Comparison of ENCODE assay signal across 14 cellular contexts in genomic region chr17:39090400-39090799, GRCh38.
DNase-seq lines count a peak whose midpoint lies in the region; ATAC-seq, FAIRE-seq and TF ChIP-seq lines count a peak whose summit lies in the region.
"Had no signal": no experiment of that assay in that cellular context is flagged by ENCODE, and none has a peak within 500 bp of the region (broad histone marks: within the 10 kb centered on the region; RNA-seq: fewer than 3 reads in every experiment).

No MANE protein-coding gene starts in this region.

- no peaks in the 10 kb centered on the region for H3K27me3 Mint-ChIP-seq in activated naive CD8-positive, alpha-beta T cell
- H3K27me3 Mint-ChIP-seq in activated naive CD8-positive, alpha-beta T cell treated with anti-CD3 and anti-CD28 coated beads, Interleukin-2, amount 50 U/mL, for 24 hours: no peaks in the 10 kb centered on the region
- H3K27me3 Mint-ChIP-seq in CD8-positive, alpha-beta T cell (ENCODE audit: low read depth): no peaks in the 10 kb centered on the region

- no peak for ATAC-seq in activated naive CD8-positive, alpha-beta T cell treated with anti-CD3 and anti-CD28 coated beads, Interleukin-2, amount 50 U/mL, for 24 hours
- ATAC-seq in CD8-positive, alpha-beta T cell: no peak
- no peak for ATAC-seq in K562
- ATAC-seq in stimulated activated effector memory CD8-positive, alpha-beta T cell treated with anti-CD3 and anti-CD28 coated beads, Interleukin-12 subunit alpha, Interleukin-12 subunit beta, amount 100 ng/mL, for 72 hours: no peak
- ATAC-seq: Panc1, Right ventricle myocardium inferior had no signal

- H3K4me1 Mint-ChIP-seq in activated naive CD8-positive, alpha-beta T cell (ENCODE audit: low read depth): peaks cover 53% of the 10 kb centered on the region
- peaks cover 45% of the 10 kb centered on the region for H3K4me1 Mint-ChIP-seq in activated naive CD8-positive, alpha-beta T cell treated with anti-CD3 and anti-CD28 coated beads, Interleukin-2, amount 50 U/mL, for 24 hours
- peaks cover 57% of the 10 kb centered on the region for H3K4me1 Mint-ChIP-seq in CD8-positive, alpha-beta T cell (ENCODE audit: low read depth)
- H3K4me1 Mint-ChIP-seq in stimulated activated effector memory CD8-positive, alpha-beta T cell treated with anti-CD3 and anti-CD28 coated beads, Interleukin-12 subunit alpha, Interleukin-12 subunit beta, amount 100 ng/mL, for 72 hours: peaks cover 44% of the 10 kb centered on the region

- H3K9me1 ChIP-seq in K562 (ENCODE audit: control insufficient read depth, insufficient read depth, low read length): no peaks in the 10 kb centered on the region

- no peak for FAIRE-seq in K562 (lab: Jason Lieb, UNC)
- FAIRE-seq: H54 had no signal

- peak overlapping the region; percentile 87 for H3K27ac Mint-ChIP-seq in activated naive CD8-positive, alpha-beta T cell
- H3K27ac Mint-ChIP-seq in activated naive CD8-positive, alpha-beta T cell treated with anti-CD3 and anti-CD28 coated beads, Interleukin-2, amount 50 U/mL, for 24 hours: no peak overlapping the region
- peak overlapping the region; percentile 95 for H3K27ac Mint-ChIP-seq in CD8-positive, alpha-beta T cell
- H3K27ac Mint-ChIP-seq in stimulated activated effector memory CD8-positive, alpha-beta T cell treated with anti-CD3 and anti-CD28 coated beads, Interleukin-12 subunit alpha, Interleukin-12 subunit beta, amount 100 ng/mL, for 72 hours: peak overlapping the region; percentile 86

- H2AFZ ChIP-seq in K562 (ENCODE audit: low read depth, low read length): no peak overlapping the region

- no peak for TF ChIP-seq POLR2A in K562 (conservative IDR thresholded peaks at IDR 0.05)

- H3K4me3 ChIP-seq in CD8-positive, alpha-beta T cell (ENCODE audit: low read depth, low read length): no peak overlapping the region
- H3K4me3 ChIP-seq in K562: no peak overlapping the region

- WGBS in K562 (ENCODE audit: insufficient coverage, low coverage, missing lambda C conversion rate): 3% methylated on average over 8 of the region's 9 CpGs

- no peak for DNase-seq in activated naive CD8-positive, alpha-beta T cell treated with anti-CD3 and anti-CD28 coated beads, Interleukin-2, amount 50 U/mL, for 24 hours
- no peak for DNase-seq in CD8-positive, alpha-beta T cell
- DNase-seq in K562 (ENCODE audit: extremely low read depth in 1 of 4, low spot score in 3 of 4): no peak
- no peak for DNase-seq in stimulated activated effector memory CD8-positive, alpha-beta T cell treated with anti-CD3 and anti-CD28 coated beads, Interleukin-12 subunit alpha, Interleukin-12 subunit beta, amount 100 ng/mL, for 72 hours (ENCODE audit: low spot score in 2 of 2)
- DNase-seq in GDM1 (lab: John Stamatoyannopoulos, UW): no peak
- no peak for DNase-seq in NOMO-1 (lab: John Stamatoyannopoulos, UW; ENCODE audit: unreplicated experiment in 2 of 2)
- DNase-seq: DMS 273 treated with DMSO at 0.1 percent for 48 hours, NCI-H1105 treated with DMSO at 0.1 percent for 48 hours, NCI-H187, NCI-H748 treated with DMSO at 0.1 percent for 48 hours had no signal

- TF ChIP-seq CTCF in CD8-positive, alpha-beta T cell (IDR thresholded peaks at IDR 0.05): no peak
- no peak for TF ChIP-seq CTCF in K562 (IDR thresholded peaks at IDR 0.05 in 2 of 3, conservative IDR thresholded peaks at IDR 0.05 in 1 of 3; ENCODE audit: insufficient read depth in 2 of 3, low read depth in 1 of 3, low read length in 3 of 3)

- H3K4me3 Mint-ChIP-seq in activated naive CD8-positive, alpha-beta T cell: no peak overlapping the region
- no peak overlapping the region for H3K4me3 Mint-ChIP-seq in activated naive CD8-positive, alpha-beta T cell treated with anti-CD3 and anti-CD28 coated beads, Interleukin-2, amount 50 U/mL, for 24 hours
- peak overlapping the region; percentile 69 for H3K4me3 Mint-ChIP-seq in CD8-positive, alpha-beta T cell
- no peak overlapping the region for H3K4me3 Mint-ChIP-seq in stimulated activated effector memory CD8-positive, alpha-beta T cell treated with anti-CD3 and anti-CD28 coated beads, Interleukin-12 subunit alpha, Interleukin-12 subunit beta, amount 100 ng/mL, for 72 hours

- no peak overlapping the region for H3K4me2 ChIP-seq in K562 (ENCODE audit: insufficient read depth, low read length)

- no peak for TF ChIP-seq EP300 in K562 (IDR thresholded peaks at IDR 0.05; ENCODE audit: low read length)

- no peaks in the 10 kb centered on the region for H3K36me3 Mint-ChIP-seq in activated naive CD8-positive, alpha-beta T cell
- no peaks in the 10 kb centered on the region for H3K36me3 Mint-ChIP-seq in activated naive CD8-positive, alpha-beta T cell treated with anti-CD3 and anti-CD28 coated beads, Interleukin-2, amount 50 U/mL, for 24 hours (ENCODE audit: low read depth)
- peaks cover 3% of the 10 kb centered on the region for H3K36me3 Mint-ChIP-seq in CD8-positive, alpha-beta T cell
- H3K36me3 Mint-ChIP-seq in stimulated activated effector memory CD8-positive, alpha-beta T cell treated with anti-CD3 and anti-CD28 coated beads, Interleukin-12 subunit alpha, Interleukin-12 subunit beta, amount 100 ng/mL, for 72 hours: peaks cover 8% of the 10 kb centered on the region

- no peaks in the 10 kb centered on the region for H3K9me3 Mint-ChIP-seq in activated naive CD8-positive, alpha-beta T cell (ENCODE audit: low read depth)
- H3K9me3 Mint-ChIP-seq in activated naive CD8-positive, alpha-beta T cell treated with anti-CD3 and anti-CD28 coated beads, Interleukin-2, amount 50 U/mL, for 24 hours: no peaks in the 10 kb centered on the region
- no peaks in the 10 kb centered on the region for H3K9me3 Mint-ChIP-seq in CD8-positive, alpha-beta T cell
- no peaks in the 10 kb centered on the region for H3K9me3 Mint-ChIP-seq in stimulated activated effector memory CD8-positive, alpha-beta T cell treated with anti-CD3 and anti-CD28 coated beads, Interleukin-12 subunit alpha, Interleukin-12 subunit beta, amount 100 ng/mL, for 72 hours

- H3K4me1 ChIP-seq in CD8-positive, alpha-beta T cell (ENCODE audit: insufficient read depth, low read length): peaks cover 61% of the 10 kb centered on the region
- H3K4me1 ChIP-seq in K562 (replicated peaks in 1 of 2; ENCODE audit: control insufficient read depth in 2 of 2, insufficient read depth in 2 of 2, low read length in 2 of 2): no peaks in the 10 kb centered on the region

- no peak for TF ChIP-seq RAD21 in K562 (CRISPR knock-in tag; conservative IDR thresholded peaks at IDR 0.05 in 1 of 2, IDR thresholded peaks at IDR 0.05 in 1 of 2)

- intact Hi-C loops in CD8-positive, alpha-beta T cell (cut with DNase I, micrococcal nuclease): loop anchor here in 1 of 2 experiments (5.0 to 10.0 kb wide), 2 partner anchors 33 to 216 kb away; partner anchors contain the start of gene LASP1
- intact Hi-C loops in K562 (cut with micrococcal nuclease): no loop called here

- H3K9ac ChIP-seq in K562 (ENCODE audit: insufficient read depth in 1 of 2, low read depth in 2 of 2, low read length in 2 of 2): no peak overlapping the region

- BruUV-seq in K562 (replicated peaks; lab: Mats Ljungman, UMichigan): no TSS peak

- no peaks in the 10 kb centered on the region for H3K36me3 ChIP-seq in CD8-positive, alpha-beta T cell (ENCODE audit: insufficient read depth, low read length)
- no peaks in the 10 kb centered on the region for H3K36me3 ChIP-seq in K562 (ENCODE audit: control insufficient read depth, insufficient read depth, low read length)

- H3K27me3 ChIP-seq in CD8-positive, alpha-beta T cell (ENCODE audit: insufficient read depth, low read length): no peaks in the 10 kb centered on the region
- H3K27me3 ChIP-seq in K562 (ENCODE audit: control insufficient read depth in 2 of 2, insufficient read depth in 2 of 2, low read length in 2 of 2): peaks cover 38 to 84% of the 10 kb centered on the region in 2 experiments

- POLR2A ChIA-PET in CD8-positive, alpha-beta T cell (lab: Charles Lee): interaction anchor here (9.1 kb wide), 1 partner anchor 62 kb away, joined by 72 read pairs; the partner anchor contains the start of gene PLXDC1
- POLR2A ChIA-PET in K562 (lab: Yijun Ruan, JAX): interaction anchor here (0.7 to 1.0 kb wide), 2 partner anchors 8 to 18 kb away, joined by 3 to 4 read pairs; no protein-coding TSS in a partner anchor

- peak overlapping the region; percentile 10 for H3K27ac ChIP-seq in CD8-positive, alpha-beta T cell (ENCODE audit: low read depth, low read length)
- no peak overlapping the region for H3K27ac ChIP-seq in K562 (ENCODE audit: extremely low read depth, low read depth, low read length)

- no peaks in the 10 kb centered on the region for H4K20me1 ChIP-seq in K562 (replicated peaks; ENCODE audit: control insufficient read depth, insufficient read depth, low read length)

- no peaks in the 10 kb centered on the region for H3K9me3 ChIP-seq in CD8-positive, alpha-beta T cell (ENCODE audit: low read length)
- H3K9me3 ChIP-seq in K562 (replicated peaks; ENCODE audit: control insufficient read depth, insufficient read depth, low read depth, low read length): no peaks in the 10 kb centered on the region

- H3K79me2 ChIP-seq in K562 (ENCODE audit: control insufficient read depth, insufficient read depth, low read length): no peaks in the 10 kb centered on the region

- in situ Hi-C loops in K562 (cut with MboI): no loop called here

- CTCF ChIA-PET in CD8-positive, alpha-beta T cell (lab: Charles Lee): interaction anchor here (0.6 to 7.3 kb wide), 7 partner anchors 10 to 209 kb away, joined by 3 to 94 read pairs (median 3); partner anchors contain the start of gene PLXDC1
- CTCF ChIA-PET in K562 (lab: Yijun Ruan, JAX; ENCODE audit: low intra/inter-chr PET ratio): no interaction called here

TF ChIP-seq in K562, 482 proteins besides CTCF, POLR2A, EP300 and RAD21:
- no peak for TF ChIP-seq HNRNPH1 (optimal IDR thresholded peaks at IDR 0.05; ENCODE audit: low read depth, low read length)
- TF ChIP-seq LCOR (CRISPR knock-in tag; IDR thresholded peaks at IDR 0.05): no peak
- TF ChIP-seq ESRRA (IDR thresholded peaks at IDR 0.05; ENCODE audit: borderline replicate concordance, low read depth): peak; percentile 55
- TF ChIP-seq IRF9 (tag; IDR thresholded peaks at IDR 0.05): no peak
- no peak for TF ChIP-seq ZNF785 (CRISPR knock-in tag; IDR thresholded peaks at IDR 0.05)
- TF ChIP-seq CHD2 (IDR thresholded peaks at IDR 0.05; ENCODE audit: low read depth, low read length): no peak
